ENCODE assay signal across 1 cellular context in the genomic region with DNA sequence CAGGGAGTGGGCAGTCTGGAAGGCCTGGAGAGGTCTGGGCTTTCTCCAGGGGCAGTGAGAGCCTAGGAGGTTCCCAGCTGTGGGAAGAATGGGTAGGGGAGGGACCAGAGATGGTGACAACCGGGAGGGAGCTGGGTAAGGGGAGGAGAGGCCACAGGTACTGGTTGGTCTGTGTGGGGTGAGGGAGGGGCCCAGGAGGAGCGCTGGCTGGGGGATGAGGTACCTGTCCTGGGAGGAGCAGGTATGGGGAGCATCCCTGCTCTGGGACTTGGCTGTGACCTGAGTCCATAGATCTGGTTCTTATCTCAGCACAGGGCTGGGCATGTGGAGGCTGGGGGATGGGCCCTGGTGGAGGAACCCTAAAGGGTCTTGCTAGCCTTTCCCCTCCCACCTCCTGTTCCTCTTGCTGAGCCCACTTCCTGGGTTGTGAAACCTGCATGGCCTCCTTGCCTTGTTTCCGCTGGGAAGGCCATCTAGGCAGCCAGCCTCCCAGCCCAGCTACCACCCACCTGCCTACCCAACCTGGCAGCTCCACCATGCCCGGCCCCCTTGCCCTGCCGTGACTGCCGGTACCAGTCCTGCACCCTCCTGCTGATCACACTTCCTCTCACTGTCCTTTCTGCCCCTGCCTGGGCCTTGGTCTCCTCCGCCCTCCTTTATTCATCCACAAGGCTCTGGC.
TF ChIP-seq lines count a peak whose summit lies in the region.

No MANE protein-coding gene starts in this region.

TF ChIP-seq in GM12878, 131 proteins besides CTCF, POLR2A, EP300 and RAD21:
- TF ChIP-seq SPI1 (IDR thresholded peaks at IDR 0.05; ENCODE audit: borderline replicate concordance, insufficient read depth, low read depth, low read length) = peak; percentile 39; the same call in 1 of the 2 replicates
- TF ChIP-seq, protein P1, sequence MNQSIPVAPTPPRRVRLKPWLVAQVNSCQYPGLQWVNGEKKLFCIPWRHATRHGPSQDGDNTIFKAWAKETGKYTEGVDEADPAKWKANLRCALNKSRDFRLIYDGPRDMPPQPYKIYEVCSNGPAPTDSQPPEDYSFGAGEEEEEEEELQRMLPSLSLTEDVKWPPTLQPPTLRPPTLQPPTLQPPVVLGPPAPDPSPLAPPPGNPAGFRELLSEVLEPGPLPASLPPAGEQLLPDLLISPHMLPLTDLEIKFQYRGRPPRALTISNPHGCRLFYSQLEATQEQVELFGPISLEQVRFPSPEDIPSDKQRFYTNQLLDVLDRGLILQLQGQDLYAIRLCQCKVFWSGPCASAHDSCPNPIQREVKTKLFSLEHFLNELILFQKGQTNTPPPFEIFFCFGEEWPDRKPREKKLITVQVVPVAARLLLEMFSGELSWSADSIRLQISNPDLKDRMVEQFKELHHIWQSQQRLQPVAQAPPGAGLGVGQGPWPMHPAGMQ (IDR thresholded peaks at IDR 0.05; ENCODE audit: borderline replicate concordance) = no peak
- 0 out of 2 replicates have a peak, but pooled peaks have one; percentile 25 for TF ChIP-seq EED (IDR thresholded peaks at IDR 0.05; ENCODE audit: low read depth)
- peak; percentile 29; the same call in 1 of the 2 replicates for TF ChIP-seq IKZF1 (conservative IDR thresholded peaks at IDR 0.05)
